ENCODE assay signal across 8 cellular contexts in genomic region chr7:95478139-95479037, GRCh38. TPM values are rescaled to one million over a fixed set of nuclear protein-coding genes. Genes with fewer than 3 reads are reported as not detected.
A peak's percentile ranks its signal among the peaks of the same experiment; 100 is the strongest.
DNase-seq lines count a peak whose midpoint lies in the region; ATAC-seq and TF ChIP-seq lines count a peak whose summit lies in the region.

No MANE protein-coding gene starts in this region.

- BruUV-seq in OCI-LY7 (replicated peaks; lab: Mats Ljungman, UMichigan), result no TSS peak

- intact Hi-C loops in OCI-LY7 (cut with micrococcal nuclease; ENCODE audit: unreplicated experiment), result no loop called here
- intact Hi-C loops in prostate gland (cut with DNase I), result loop anchor here (10.0 kb wide), 2 partner anchors 274 to 1034 kb away; no protein-coding TSS in a partner anchor

- H3K36me3 ChIP-seq in OCI-LY7 (ENCODE audit: insufficient read depth, low read length), result no peaks in the 10 kb centered on the region; the same call in 1 of the 2 replicates
- H3K36me3 ChIP-seq in fibroblast of lung (ENCODE audit: control insufficient read depth, insufficient read depth, low read length), result no peaks in the 10 kb centered on the region
- H3K36me3 ChIP-seq in prostate gland, result no peaks in the 10 kb centered on the region

- H3K9ac ChIP-seq in fibroblast of lung (ENCODE audit: insufficient read depth, low read length), result no peak overlapping the region

- WGBS in prostate gland, result 41% methylated on average over 19 of the region's 19 CpGs

- H3K4me1 ChIP-seq in OCI-LY7 (ENCODE audit: insufficient read depth, low read length, poor library complexity, severe bottlenecking), result no peaks in the 10 kb centered on the region
- no peaks in the 10 kb centered on the region for H3K4me1 ChIP-seq in fibroblast of lung (ENCODE audit: control insufficient read depth, extremely low read depth, insufficient read depth, low read length)
- H3K4me1 ChIP-seq in prostate gland (replicated peaks), result no peaks in the 10 kb centered on the region

- CTCF ChIA-PET in OCI-LY7 (lab: Charles Lee; ENCODE audit: unreplicated experiment), result no interaction called here

- no peaks in the 10 kb centered on the region for H3K9me2 ChIP-seq in OCI-LY7 (ENCODE audit: insufficient read depth, low read length)

- H3K4me2 ChIP-seq in OCI-LY7 (ENCODE audit: low read length) (no peak overlapping the region), fibroblast of lung (ENCODE audit: extremely low read depth, insufficient read depth, low read length) (peak overlapping the region; percentile 60)

- no peaks in the 10 kb centered on the region for H3K79me2 ChIP-seq in OCI-LY7 (ENCODE audit: insufficient read depth, low read depth, low read length)
- no peaks in the 10 kb centered on the region for H3K79me2 ChIP-seq in fibroblast of lung (ENCODE audit: control insufficient read depth, insufficient read depth, low read length)

- POLR2A ChIA-PET in OCI-LY7 (lab: Charles Lee), result interaction anchor here (0.7 kb wide), 1 partner anchor 171 kb away, joined by 3 read pairs; no protein-coding TSS in a partner anchor

- ATAC-seq in HG03108 (IDR thresholded peaks at IDR 0.05; ENCODE audit: unreplicated experiment) (no peak), GM21515 (IDR thresholded peaks at IDR 0.05; ENCODE audit: unreplicated experiment) (no peak)

- no peak overlapping the region for H3K27ac ChIP-seq in OCI-LY7 (ENCODE audit: low read depth, low read length, poor library complexity, severe bottlenecking)
- no peak overlapping the region for H3K27ac ChIP-seq in fibroblast of lung (ENCODE audit: insufficient read depth, low read length)
- no peak overlapping the region for H3K27ac ChIP-seq in prostate gland

- DNase-seq in H4 (ENCODE audit: low spot score) (peak; percentile 62), OCI-LY7 (ENCODE audit: low spot score) (no peak), fibroblast of lung (ENCODE audit: low read depth in 2 of 2) (peak; percentile 66 to 79), pons (ENCODE audit: low spot score) (peak; percentile 73), prostate gland (ENCODE audit: low spot score) (no peak)
- no peak for DNase-seq in effector CD4-positive, alpha-beta T cell

- H3K9me3 ChIP-seq in OCI-LY7 (ENCODE audit: low read length) (no peaks in the 10 kb centered on the region), fibroblast of lung (ENCODE audit: control insufficient read depth, insufficient read depth, low read depth, low read length) (no peaks in the 10 kb centered on the region), prostate gland (no peaks in the 10 kb centered on the region)

- no peaks in the 10 kb centered on the region for H4K20me1 ChIP-seq in OCI-LY7 (ENCODE audit: insufficient read depth, low read length)
- no peaks in the 10 kb centered on the region for H4K20me1 ChIP-seq in fibroblast of lung (ENCODE audit: control insufficient read depth, extremely low read depth, insufficient read depth, low read length)

- H3K27me3 ChIP-seq in fibroblast of lung (ENCODE audit: control insufficient read depth, insufficient read depth, low read length) (no peaks in the 10 kb centered on the region), prostate gland (replicated peaks; ENCODE audit: insufficient read depth) (no peaks in the 10 kb centered on the region)

- H2AFZ ChIP-seq in OCI-LY7 (ENCODE audit: low read length) (peak overlapping the region; percentile 54; the same call in 1 of the 2 replicates), fibroblast of lung (ENCODE audit: low read length) (peak overlapping the region; percentile 70)

- TF ChIP-seq POLR2A in prostate gland (IDR thresholded peaks at IDR 0.05), result no peak

- H3K4me3 ChIP-seq in OCI-LY7 (ENCODE audit: low read depth, low read length, poor library complexity, severe bottlenecking), result no peak overlapping the region
- peak overlapping the region in 2 of 4 experiments; percentile 27 to 48 for H3K4me3 ChIP-seq in fibroblast of lung (replicated peaks in 1 of 4; ENCODE audit: control extremely low read depth in 1 of 4, insufficient read depth in 1 of 4, low read depth in 3 of 4, low read length in 4 of 4)
- no peak overlapping the region for H3K4me3 ChIP-seq in prostate gland

- TF ChIP-seq CTCF in OCI-LY7 (conservative IDR thresholded peaks at IDR 0.05; ENCODE audit: low read length) (peak; percentile 30; the same call in 1 of the 2 replicates), fibroblast of lung (conservative IDR thresholded peaks at IDR 0.05 in 1 of 2, IDR thresholded peaks at IDR 0.05 in 1 of 2; ENCODE audit: low read depth in 1 of 2, low read length in 2 of 2) (peak; percentile 52 to 56), prostate gland (IDR thresholded peaks at IDR 0.05) (no peak)

RNA-seq across cellular contexts. Expression of gene ASB4, which starts 7.4 kb away (rescaled TPM):
- not detected in 2 replicates for total RNA-seq in H4 (2014; rRNA removed; shearing (Covaris generic))
- total RNA-seq in OCI-LY7 (2014; rRNA removed; shearing (Covaris generic)), result not detected in 2 replicates
- total RNA-seq in OCI-LY7 (2022) (not detected in 2 replicates), fibroblast of lung (not detected in 2 replicates), prostate gland (under 1 TPM in 1 of 2 donors, not detected in 1; 0.57 TPM)
- polyA plus RNA-seq in fibroblast of lung, result not detected in 2 replicates
- polyA plus RNA-seq in fibroblast of lung (2012), result not detected in 2 replicates
- polyA minus RNA-seq in fibroblast of lung (ENCODE audit: low replicate concordance), result not detected in 2 replicates

RNA-seq across cellular contexts. Expression of gene PON2, which starts 43.6 kb away (rescaled TPM):
- total RNA-seq in H4 (2014; rRNA removed; shearing (Covaris generic)), result 184 and 222 TPM in 2 replicates
- total RNA-seq in OCI-LY7 (2014; rRNA removed; shearing (Covaris generic)), result not detected in 2 replicates
- not detected in 2 replicates for total RNA-seq in OCI-LY7 (2022)
- 43.1 and 72.8 TPM in 2 replicates for total RNA-seq in fibroblast of lung
- 77.5 and 140 TPM in 2 replicates for polyA plus RNA-seq in fibroblast of lung
- polyA plus RNA-seq in fibroblast of lung (2012), result 51.1 and 83.4 TPM in 2 replicates
- polyA minus RNA-seq in fibroblast of lung (ENCODE audit: low replicate concordance), result 4.0 and 7.9 TPM in 2 replicates
- total RNA-seq in prostate gland, result 10 to 100 TPM; 65.5 to 65.6 TPM

Comparison
In these comparisons a context has a peak if more than half of its experiments do, and no peak if none do; other contexts are left out.
1. DNase-seq: peak in H4 (single experiment), fibroblast of lung (2 of 2) and pons (single experiment); none in OCI-LY7 (single experiment), prostate gland (single experiment) and effector CD4-positive, alpha-beta T cell (single experiment).
2. CTCF ChIP-seq: peak in OCI-LY7 (single experiment) and fibroblast of lung (2 of 2); none in prostate gland (0 of 4).
3. RNA of gene PON2, which starts 43.6 kb away (total RNA-seq): 184 to 222 TPM in H4, 43.1 to 72.8 TPM in fibroblast of lung and 65.5 to 65.6 TPM in prostate gland; not detected in OCI-LY7; every median in the first group is over 10 times any median in the second.